In the genomic region with DNA sequence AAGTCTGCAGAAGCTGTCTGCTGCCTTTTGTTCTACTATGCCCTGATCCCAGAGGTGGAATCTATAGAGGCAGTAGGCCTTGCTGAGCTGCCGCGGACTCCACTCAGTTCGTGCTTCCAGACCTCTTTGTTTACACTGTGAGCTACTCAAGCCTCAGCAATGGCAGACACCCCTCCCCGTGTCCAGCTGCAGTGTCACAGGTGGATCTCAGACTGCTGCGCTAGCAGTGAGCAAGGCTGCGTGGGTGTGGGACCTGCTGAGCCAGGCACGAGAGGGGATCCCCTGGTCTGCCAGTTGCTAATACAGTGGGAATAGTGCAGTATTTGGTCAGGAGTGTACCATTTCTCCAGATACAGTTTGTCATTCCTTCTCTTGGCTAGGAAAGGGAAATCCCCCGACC, we compare ENCODE assay signal across 1 cellular context.
TF ChIP-seq lines count a peak whose summit lies in the region.

No MANE protein-coding gene starts in this region.

TF ChIP-seq in HepG2, 621 proteins besides CTCF, POLR2A, EP300 and RAD21 (continued from another document):
- TF ChIP-seq, protein P1, sequence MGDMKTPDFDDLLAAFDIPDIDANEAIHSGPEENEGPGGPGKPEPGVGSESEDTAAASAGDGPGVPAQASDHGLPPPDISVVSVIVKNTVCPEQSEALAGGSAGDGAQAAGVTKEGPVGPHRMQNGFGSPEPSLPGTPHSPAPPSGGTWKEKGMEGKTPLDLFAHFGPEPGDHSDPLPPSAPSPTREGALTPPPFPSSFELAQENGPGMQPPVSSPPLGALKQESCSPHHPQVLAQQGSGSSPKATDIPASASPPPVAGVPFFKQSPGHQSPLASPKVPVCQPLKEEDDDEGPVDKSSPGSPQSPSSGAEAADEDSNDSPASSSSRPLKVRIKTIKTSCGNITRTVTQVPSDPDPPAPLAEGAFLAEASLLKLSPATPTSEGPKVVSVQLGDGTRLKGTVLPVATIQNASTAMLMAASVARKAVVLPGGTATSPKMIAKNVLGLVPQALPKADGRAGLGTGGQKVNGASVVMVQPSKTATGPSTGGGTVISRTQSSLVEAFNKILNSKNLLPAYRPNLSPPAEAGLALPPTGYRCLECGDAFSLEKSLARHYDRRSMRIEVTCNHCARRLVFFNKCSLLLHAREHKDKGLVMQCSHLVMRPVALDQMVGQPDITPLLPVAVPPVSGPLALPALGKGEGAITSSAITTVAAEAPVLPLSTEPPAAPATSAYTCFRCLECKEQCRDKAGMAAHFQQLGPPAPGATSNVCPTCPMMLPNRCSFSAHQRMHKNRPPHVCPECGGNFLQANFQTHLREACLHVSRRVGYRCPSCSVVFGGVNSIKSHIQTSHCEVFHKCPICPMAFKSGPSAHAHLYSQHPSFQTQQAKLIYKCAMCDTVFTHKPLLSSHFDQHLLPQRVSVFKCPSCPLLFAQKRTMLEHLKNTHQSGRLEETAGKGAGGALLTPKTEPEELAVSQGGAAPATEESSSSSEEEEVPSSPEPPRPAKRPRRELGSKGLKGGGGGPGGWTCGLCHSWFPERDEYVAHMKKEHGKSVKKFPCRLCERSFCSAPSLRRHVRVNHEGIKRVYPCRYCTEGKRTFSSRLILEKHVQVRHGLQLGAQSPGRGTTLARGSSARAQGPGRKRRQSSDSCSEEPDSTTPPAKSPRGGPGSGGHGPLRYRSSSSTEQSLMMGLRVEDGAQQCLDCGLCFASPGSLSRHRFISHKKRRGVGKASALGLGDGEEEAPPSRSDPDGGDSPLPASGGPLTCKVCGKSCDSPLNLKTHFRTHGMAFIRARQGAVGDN (CRISPR knock-in tag; IDR thresholded peaks at IDR 0.05), result peak; percentile 12; the same call in 1 of the 2 replicates
- TF ChIP-seq ZMYM4 (CRISPR knock-in tag; IDR thresholded peaks at IDR 0.05), result peak; percentile 27; the same call in 1 of the 2 replicates
- TF ChIP-seq EZH2 (conservative IDR thresholded peaks at IDR 0.05; ENCODE audit: low read depth, low read length), result no peak
- TF ChIP-seq, protein P2, sequence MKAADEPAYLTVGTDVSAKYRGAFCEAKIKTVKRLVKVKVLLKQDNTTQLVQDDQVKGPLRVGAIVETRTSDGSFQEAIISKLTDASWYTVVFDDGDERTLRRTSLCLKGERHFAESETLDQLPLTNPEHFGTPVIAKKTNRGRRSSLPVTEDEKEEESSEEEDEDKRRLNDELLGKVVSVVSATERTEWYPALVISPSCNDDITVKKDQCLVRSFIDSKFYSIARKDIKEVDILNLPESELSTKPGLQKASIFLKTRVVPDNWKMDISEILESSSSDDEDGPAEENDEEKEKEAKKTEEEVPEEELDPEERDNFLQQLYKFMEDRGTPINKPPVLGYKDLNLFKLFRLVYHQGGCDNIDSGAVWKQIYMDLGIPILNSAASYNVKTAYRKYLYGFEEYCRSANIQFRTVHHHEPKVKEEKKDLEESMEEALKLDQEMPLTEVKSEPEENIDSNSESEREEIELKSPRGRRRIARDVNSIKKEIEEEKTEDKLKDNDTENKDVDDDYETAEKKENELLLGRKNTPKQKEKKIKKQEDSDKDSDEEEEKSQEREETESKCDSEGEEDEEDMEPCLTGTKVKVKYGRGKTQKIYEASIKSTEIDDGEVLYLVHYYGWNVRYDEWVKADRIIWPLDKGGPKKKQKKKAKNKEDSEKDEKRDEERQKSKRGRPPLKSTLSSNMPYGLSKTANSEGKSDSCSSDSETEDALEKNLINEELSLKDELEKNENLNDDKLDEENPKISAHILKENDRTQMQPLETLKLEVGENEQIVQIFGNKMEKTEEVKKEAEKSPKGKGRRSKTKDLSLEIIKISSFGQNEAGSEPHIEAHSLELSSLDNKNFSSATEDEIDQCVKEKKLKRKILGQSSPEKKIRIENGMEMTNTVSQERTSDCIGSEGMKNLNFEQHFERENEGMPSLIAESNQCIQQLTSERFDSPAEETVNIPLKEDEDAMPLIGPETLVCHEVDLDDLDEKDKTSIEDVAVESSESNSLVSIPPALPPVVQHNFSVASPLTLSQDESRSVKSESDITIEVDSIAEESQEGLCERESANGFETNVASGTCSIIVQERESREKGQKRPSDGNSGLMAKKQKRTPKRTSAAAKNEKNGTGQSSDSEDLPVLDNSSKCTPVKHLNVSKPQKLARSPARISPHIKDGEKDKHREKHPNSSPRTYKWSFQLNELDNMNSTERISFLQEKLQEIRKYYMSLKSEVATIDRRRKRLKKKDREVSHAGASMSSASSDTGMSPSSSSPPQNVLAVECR (CRISPR knock-in tag; IDR thresholded peaks at IDR 0.05; ENCODE audit: borderline replicate concordance), result no peak
- TF ChIP-seq PAF1 (CRISPR knock-in tag; IDR thresholded peaks at IDR 0.05), result no peak
- peak; percentile 28; the same call in 1 of the 2 replicates for TF ChIP-seq ZNF292 (CRISPR knock-in tag; IDR thresholded peaks at IDR 0.05; ENCODE audit: borderline replicate concordance, low read depth)
